ENCODE assay signal across 9 cellular contexts in genomic region chr20:64065062-64065972, GRCh38.
A peak's percentile ranks its signal among the peaks of the same experiment; 100 is the strongest.
DNase-seq lines count a peak whose midpoint lies in the region; ATAC-seq and TF ChIP-seq lines count a peak whose summit lies in the region.
"Had no signal": no experiment of that assay in that cellular context is flagged by ENCODE, and none has a peak within 500 bp of the region (broad histone marks: within the 10 kb centered on the region; RNA-seq: fewer than 3 reads in every experiment).

No MANE protein-coding gene starts in this region.

- peak overlapping the region; percentile 54 for H3K27ac Mint-ChIP-seq in stimulated activated naive CD8-positive, alpha-beta T cell treated with anti-CD3 and anti-CD28 coated beads, Interleukin-15, Interleukin-2, amounts not matched to agents 100 ng/mL and 50 ng/mL, for 24 hours

- H3K36me3 Mint-ChIP-seq in stimulated activated naive CD8-positive, alpha-beta T cell treated with anti-CD3 and anti-CD28 coated beads, Interleukin-15, Interleukin-2, amounts not matched to agents 100 ng/mL and 50 ng/mL, for 24 hours (ENCODE audit: low read depth): no peaks in the 10 kb centered on the region

- H3K4me1 Mint-ChIP-seq in stimulated activated naive CD8-positive, alpha-beta T cell treated with anti-CD3 and anti-CD28 coated beads, Interleukin-15, Interleukin-2, amounts not matched to agents 100 ng/mL and 50 ng/mL, for 24 hours (ENCODE audit: low read depth): peaks cover 51% of the 10 kb centered on the region

- no peaks in the 10 kb centered on the region for H3K27me3 ChIP-seq in HAP-1 (ENCODE audit: low read depth)
- H3K27me3 ChIP-seq: cardiac muscle cell had no signal

- POLR2A ChIA-PET in RWPE1 (lab: Yijun Ruan, JAX; ENCODE audit: low non-redundant PET): interaction anchor here (0.6 to 0.8 kb wide), 3 partner anchors 11 to 161 kb away, joined by 3 read pairs; no protein-coding TSS in a partner anchor

- in situ Hi-C loops in HAP-1 (cut with MboI; ENCODE audit: low sequenced_read_pairs): no loop called here

- no peak overlapping the region for H3K4me3 ChIP-seq in HAP-1
- H3K4me3 ChIP-seq: cardiac muscle cell had no signal

- no peak for TF ChIP-seq CTCF in RWPE1 (conservative IDR thresholded peaks at IDR 0.05; ENCODE audit: low read depth)

- peak overlapping the region; percentile 83 for H3K27ac ChIP-seq in RWPE1
- H3K27ac ChIP-seq: cardiac muscle cell had no signal

- no peak for DNase-seq in stimulated activated naive CD8-positive, alpha-beta T cell treated with anti-CD3 and anti-CD28 coated beads, Interleukin-15, Interleukin-2, amounts not matched to agents 100 U/mL and 50 U/mL, for 24 hours
- DNase-seq in RWPE1 (ENCODE audit: low spot score) (no peak), germinal center (ENCODE audit: low spot score) (peak; percentile 36), HAP-1 (ENCODE audit: low spot score in 2 of 2) (no peak), RKO (ENCODE audit: low spot score) (no peak), NCI-H2029 (lab: John Stamatoyannopoulos, UW) (no peak)

- H3K27me3 Mint-ChIP-seq in stimulated activated naive CD8-positive, alpha-beta T cell treated with anti-CD3 and anti-CD28 coated beads, Interleukin-15, Interleukin-2, amounts not matched to agents 100 ng/mL and 50 ng/mL, for 24 hours: no peaks in the 10 kb centered on the region

- peak overlapping the region; percentile 25 for H3K4me3 Mint-ChIP-seq in stimulated activated naive CD8-positive, alpha-beta T cell treated with anti-CD3 and anti-CD28 coated beads, Interleukin-15, Interleukin-2, amounts not matched to agents 100 ng/mL and 50 ng/mL, for 24 hours

- CTCF ChIA-PET in RWPE1 (lab: Yijun Ruan, JAX): interaction anchor here (0.8 to 1.9 kb wide), 7 partner anchors 8 to 85 kb away, joined by 3 to 11 read pairs (median 4); partner anchors contain the start of gene LKAAEAR1

- H3K36me3 ChIP-seq in HAP-1 (replicated peaks): no peaks in the 10 kb centered on the region

- ATAC-seq in stimulated activated naive CD8-positive, alpha-beta T cell treated with anti-CD3 and anti-CD28 coated beads, Interleukin-15, Interleukin-2, amounts not matched to agents 100 U/mL and 50 U/mL, for 24 hours: no peak
- ATAC-seq in GM21360 (IDR thresholded peaks at IDR 0.05; ENCODE audit: unreplicated experiment): no peak

- H3K4me1 ChIP-seq in HAP-1: peaks cover 9% of the 10 kb centered on the region

- no peaks in the 10 kb centered on the region for H3K9me3 ChIP-seq in HAP-1

- no peaks in the 10 kb centered on the region for H3K9me3 Mint-ChIP-seq in stimulated activated naive CD8-positive, alpha-beta T cell treated with anti-CD3 and anti-CD28 coated beads, Interleukin-15, Interleukin-2, amounts not matched to agents 100 ng/mL and 50 ng/mL, for 24 hours
